ENCODE assay signal across 15 cellular contexts in the genomic region with DNA sequence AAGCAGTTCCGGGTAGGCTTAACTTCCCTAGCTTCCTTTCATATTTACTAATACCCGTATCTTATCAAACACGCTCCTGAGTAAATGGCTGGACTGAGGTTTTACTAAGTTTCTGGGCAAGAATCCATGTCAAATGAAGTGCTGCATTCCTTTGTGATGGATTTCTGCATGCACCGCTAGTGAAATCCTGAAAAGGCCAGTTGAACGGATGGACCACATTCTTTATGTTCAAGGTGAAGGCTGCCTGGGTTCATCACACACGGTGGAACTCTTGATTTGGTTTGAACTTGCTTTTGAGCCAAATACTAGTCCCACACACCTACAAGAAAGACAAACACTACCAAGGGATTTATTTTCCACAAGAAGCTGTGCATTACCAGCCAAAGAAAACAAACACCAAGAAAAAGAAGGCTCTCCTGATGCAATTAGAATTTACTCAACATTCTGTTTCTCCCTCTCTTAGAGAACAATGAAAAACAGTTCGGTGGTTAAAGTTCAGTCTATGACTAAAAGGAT.
DNase-seq lines count a peak whose midpoint lies in the region; ATAC-seq and TF ChIP-seq lines count a peak whose summit lies in the region.
"Had no signal": no experiment of that assay in that cellular context is flagged by ENCODE, and none has a peak within 500 bp of the region (broad histone marks: within the 10 kb centered on the region; RNA-seq: fewer than 3 reads in every experiment).

No MANE protein-coding gene starts in this region.

- DNase-seq in HT1080 (ENCODE audit: low read depth) (peak; percentile 20), brain pericyte (ENCODE audit: low read depth, low spot score) (peak; percentile 21), lung (ENCODE audit: low spot score) (peak; percentile 29), cerebellum (ENCODE audit: low spot score) (no peak), spleen (no peak), globus pallidus (ENCODE audit: low spot score) (no peak)
- DNase-seq: activated CD4-positive, alpha-beta T cell treated with anti-CD3 and anti-CD28 coated beads, Interleukin-2, amount 10 ng/mL, durations not matched to agents 7 days and 5 days; activated naive CD4-positive, alpha-beta T cell treated with Interleukin-2 at 50 U/mL for 16 hours; erythroblast; NCI-H2081 treated with DMSO at 0.1 percent for 48 hours; SHP77 treated with DMSO at 0.1 percent for 48 hours had no signal

- 53 to 80% methylated on average over 7 of the region's 7 CpGs for WGBS in lung, 2 donors
- 71 to 92% (median 82%) methylated on average over 7 of the region's 7 CpGs for WGBS in spleen, 5 donors

- H3K36me3 ChIP-seq in ACC112 (ENCODE audit: insufficient read depth, low read length) (no peaks in the 10 kb centered on the region), lung (ENCODE audit: control insufficient read depth in 2 of 2, insufficient read depth in 2 of 2, low read length in 2 of 2) (no peaks in the 10 kb centered on the region), spleen (no peaks in the 10 kb centered on the region)

- no peaks in the 10 kb centered on the region for H3K9me3 ChIP-seq in lung (ENCODE audit: control insufficient read depth in 2 of 2, insufficient read depth in 1 of 2, low read length in 1 of 2)
- H3K9me3 ChIP-seq in spleen = peaks cover 0 to 14% (median 5%) of the 10 kb centered on the region in 8 donors

- no peak for TF ChIP-seq POLR2A in spleen (IDR thresholded peaks at IDR 0.05)

- H3K79me2 ChIP-seq in ACC112 (ENCODE audit: control insufficient read depth, insufficient read depth, low read length, unreplicated experiment) = no peaks in the 10 kb centered on the region

- peaks cover 29% of the 10 kb centered on the region for H3K4me1 ChIP-seq in ACC112 (ENCODE audit: control insufficient read depth, insufficient read depth, low read length, unreplicated experiment)
- H3K4me1 ChIP-seq in lung (ENCODE audit: control insufficient read depth in 2 of 2, insufficient read depth in 2 of 2, low read length in 2 of 2) = no peaks in the 10 kb centered on the region
- no peaks in the 10 kb centered on the region for H3K4me1 ChIP-seq in spleen

- TF ChIP-seq CTCF in lung (IDR thresholded peaks at IDR 0.05; ENCODE audit: control extremely low read depth, extremely low read depth) (no peak), spleen (IDR thresholded peaks at IDR 0.05 in 8 of 11, conservative IDR thresholded peaks at IDR 0.05 in 3 of 11) (no peak)

- intact Hi-C loops in spleen (cut with DNase I; ENCODE audit: low total_unique reads) = no loop called here

- H2AFZ ChIP-seq in ACC112 (ENCODE audit: low read length, unreplicated experiment) = peak overlapping the region; percentile 76

- no peaks in the 10 kb centered on the region for H3K27me3 ChIP-seq in ACC112 (ENCODE audit: insufficient read depth, low read length)
- no peaks in the 10 kb centered on the region for H3K27me3 ChIP-seq in lung (ENCODE audit: control insufficient read depth, insufficient read depth)
- H3K27me3 ChIP-seq in spleen (replicated peaks in 1 of 7) = no peaks in the 10 kb centered on the region

- peak overlapping the region; percentile 66 for H3K27ac ChIP-seq in ACC112 (ENCODE audit: low read depth, low read length)
- H3K27ac ChIP-seq in lung (ENCODE audit: low read depth in 1 of 2, low read length in 1 of 2) = no peak overlapping the region
- H3K27ac ChIP-seq in spleen = no peak overlapping the region

- ATAC-seq in lung (ENCODE audit: insufficient read depth, low FRiP score) (peak; percentile 47), GM21423 (IDR thresholded peaks at IDR 0.05; ENCODE audit: unreplicated experiment) (no peak)
- ATAC-seq: left lobe of liver had no signal

- H3K4me3 ChIP-seq in ACC112 (ENCODE audit: low read depth, low read length) = peak overlapping the region; percentile 60
- no peak overlapping the region for H3K4me3 ChIP-seq in lung
- no peak overlapping the region for H3K4me3 ChIP-seq in spleen
- H3K4me3 ChIP-seq: skin epidermis had no signal

Comparison
In these comparisons a context has a peak if more than half of its experiments do, and no peak if none do; other contexts are left out.
1. DNase-seq: peak in HT1080 (single experiment), brain pericyte (single experiment) and lung (single experiment); none in cerebellum (single experiment), spleen (single experiment) and globus pallidus (single experiment).